25 cellular contexts compared by ENCODE assay signal in genomic region chr2:5759949-5760348, GRCh38.
DNase-seq lines count a peak whose midpoint lies in the region; FAIRE-seq and TF ChIP-seq lines count a peak whose summit lies in the region.
"Had no signal": no experiment of that assay in that cellular context is flagged by ENCODE, and none has a peak within 500 bp of the region (broad histone marks: within the 10 kb centered on the region; RNA-seq: fewer than 3 reads in every experiment).

No MANE protein-coding gene starts in this region.

- H3K36me3 Mint-ChIP-seq in type B pancreatic cell: no peaks in the 10 kb centered on the region
- H3K36me3 Mint-ChIP-seq: CD8-positive, alpha-beta T cell had no signal

- H3K9ac ChIP-seq in H1 (replicated peaks in 1 of 4; ENCODE audit: extremely low read depth in 1 of 4, low read depth in 3 of 4, low read length in 3 of 4): no peak overlapping the region
- H3K9ac ChIP-seq: BLaER1 treated with 17β-estradiol and CSF1 and Interleukin-3, amounts not matched to agents 10 nM and 100 nM had no signal

- FAIRE-seq in H1 (lab: Jason Lieb, UNC): no peak
- FAIRE-seq: A549, GM12878, GM12892, GM18507, GM19239 had no signal

- H3K9me3 ChIP-seq in H1 (ENCODE audit: insufficient read depth in 2 of 2, low read depth in 1 of 2, low read length in 1 of 2): no peaks in the 10 kb centered on the region
- H3K9me3 ChIP-seq: A549; BLaER1 treated with 17β-estradiol and CSF1 and Interleukin-3, amounts not matched to agents 10 nM and 100 nM had no signal

- no peaks in the 10 kb centered on the region for H3K79me2 ChIP-seq in H1 (ENCODE audit: control insufficient read depth in 1 of 2, insufficient read depth in 2 of 2, low read length in 2 of 2)

- H2AK5ac ChIP-seq in H1 (ENCODE audit: low read depth, low read length): no peak overlapping the region

- no peak overlapping the region for H2BK12ac ChIP-seq in H1 (ENCODE audit: low read depth, low read length)

- H4K91ac ChIP-seq in H1 (replicated peaks; ENCODE audit: insufficient read length, low read length): no peak overlapping the region

- no peaks in the 10 kb centered on the region for H3K36me3 ChIP-seq in H1 (ENCODE audit: control insufficient read depth in 2 of 4, insufficient read depth in 4 of 4, low read length in 3 of 4)
- H3K36me3 ChIP-seq: BLaER1 treated with 17β-estradiol and CSF1 and Interleukin-3, amounts not matched to agents 10 nM and 100 nM had no signal

- H4K20me1 ChIP-seq in H1 (replicated peaks in 1 of 2; ENCODE audit: control insufficient read depth in 1 of 2, insufficient read depth in 2 of 2, low read length in 2 of 2): no peaks in the 10 kb centered on the region
- H4K20me1 ChIP-seq: BLaER1 treated with 17β-estradiol and CSF1 and Interleukin-3, amounts not matched to agents 10 nM and 100 nM had no signal

- H3K4me3 ChIP-seq in H1 (ENCODE audit: extremely low read depth in 1 of 4, insufficient read depth in 2 of 4, low read depth in 3 of 4, low read length in 4 of 4): no peak overlapping the region
- H3K4me3 ChIP-seq: A549; BLaER1 treated with 17β-estradiol and CSF1 and Interleukin-3, amounts not matched to agents 10 nM and 100 nM; GM12878 had no signal

- H3K79me1 ChIP-seq in H1 (ENCODE audit: low read depth, low read length): no peaks in the 10 kb centered on the region

- no peak overlapping the region for H3K27ac ChIP-seq in H1 (ENCODE audit: low read depth, low read length)
- H3K27ac ChIP-seq: 22Rv1; A549; BLaER1 treated with 17β-estradiol and CSF1 and Interleukin-3, amounts not matched to agents 10 nM and 100 nM; C4-2B had no signal

- TF ChIP-seq RAD21 in H1 (IDR thresholded peaks at IDR 0.05 in 1 of 2, conservative IDR thresholded peaks at IDR 0.05 in 1 of 2; ENCODE audit: low read depth in 2 of 2, low read length in 2 of 2): no peak

- no peak overlapping the region for H4K5ac ChIP-seq in H1 (ENCODE audit: insufficient read length, low read depth, low read length)

- no peak overlapping the region for H2BK20ac ChIP-seq in H1 (ENCODE audit: low read length)

- CTCF ChIA-PET in H1 (lab: Charles Lee; ENCODE audit: partially characterized antibody): interaction anchor here (0.9 kb wide), 2 partner anchors 15 to 33 kb away, joined by 3 read pairs; no protein-coding TSS in a partner anchor

- H3K14ac ChIP-seq in H1 (ENCODE audit: insufficient read length): no peak overlapping the region

- H3K4me3 Mint-ChIP-seq in type B pancreatic cell: no peak overlapping the region
- H3K4me3 Mint-ChIP-seq: B cell; CD4-positive, alpha-beta T cell; CD8-positive, alpha-beta T cell had no signal

- H3K4me2 ChIP-seq in H1 (ENCODE audit: insufficient read depth in 1 of 2, low read depth in 2 of 2, low read length in 2 of 2): no peak overlapping the region
- H3K4me2 ChIP-seq: A549 had no signal

- H2AFZ ChIP-seq in H1 (ENCODE audit: low read length): 0 out of 2 replicates have a peak overlapping the region, but pooled peaks have one; percentile 44

- peak overlapping the region; percentile 9 for H3K27ac Mint-ChIP-seq in type B pancreatic cell
- H3K27ac Mint-ChIP-seq: B cell; CD4-positive, alpha-beta T cell; CD8-positive, alpha-beta T cell had no signal

- H3K9me3 Mint-ChIP-seq in type B pancreatic cell: peaks cover 8% of the 10 kb centered on the region

- H2BK15ac ChIP-seq in H1 (ENCODE audit: low read length): no peak overlapping the region

- H3K4ac ChIP-seq in H1 (replicated peaks; ENCODE audit: insufficient read length, low read depth, low read length): no peak overlapping the region

- no peaks in the 10 kb centered on the region for H3K4me1 ChIP-seq in H1 (replicated peaks in 1 of 4; ENCODE audit: control insufficient read depth in 3 of 4, insufficient read depth in 4 of 4, low read length in 3 of 4)
- H3K4me1 ChIP-seq: A549 had no signal

- WGBS in H1 (ENCODE audit: extremely low coverage in 1 of 2, insufficient coverage in 1 of 2, insufficient read length in 1 of 2, insufficient replicate concordance in 2 of 2, low coverage in 1 of 2, low lambda C conversion rate in 2 of 2, missing lambda C conversion rate in 1 of 2), 2 experiments: 91% methylated on average over 3 of the region's 3 CpGs; no CpG with 5 or more reads in 1 of the 2 experiments

- H3K56ac ChIP-seq in H1 (replicated peaks; ENCODE audit: insufficient read length, low read depth, low read length): no peak overlapping the region

- H3K4me1 Mint-ChIP-seq in type B pancreatic cell (ENCODE audit: unreplicated experiment): peaks cover 27% of the 10 kb centered on the region
- H3K4me1 Mint-ChIP-seq: B cell had no signal

- no peak overlapping the region for H2BK120ac ChIP-seq in H1 (replicated peaks; ENCODE audit: low read depth, low read length)

- no peak overlapping the region for H3K23ac ChIP-seq in H1 (ENCODE audit: insufficient read length)

- no peak for TF ChIP-seq EP300 in H1 (IDR thresholded peaks at IDR 0.05; ENCODE audit: borderline replicate concordance in 1 of 2, low read depth in 2 of 2, low read length in 2 of 2)

- no peak for TF ChIP-seq CTCF in H1 (IDR thresholded peaks at IDR 0.05; ENCODE audit: control extremely low read depth in 1 of 3, insufficient read depth in 1 of 3, low read depth in 1 of 3, low read length in 3 of 3)
- TF ChIP-seq CTCF in type B pancreatic cell (conservative IDR thresholded peaks at IDR 0.05): no peak
- TF ChIP-seq CTCF in GM20000 (IDR thresholded peaks at IDR 0.05; ENCODE audit: extremely low read depth, missing control alignments): no peak

- H3K27me3 Mint-ChIP-seq in type B pancreatic cell: peaks cover 4% of the 10 kb centered on the region
- H3K27me3 Mint-ChIP-seq: B cell; CD4-positive, alpha-beta T cell had no signal

- TF ChIP-seq POLR2A in H1 (IDR thresholded peaks at IDR 0.05; ENCODE audit: control extremely low read depth in 1 of 2, low read depth in 2 of 2, low read length in 2 of 2): no peak

- no peak overlapping the region for H2BK5ac ChIP-seq in H1 (ENCODE audit: low read depth, low read length)

- POLR2A ChIA-PET in H1 (lab: Charles Lee; ENCODE audit: partially characterized antibody): no interaction called here

- H4K8ac ChIP-seq in H1 (ENCODE audit: extremely low read depth, insufficient read depth, low read length): no peak overlapping the region

- H3K27me3 ChIP-seq in H1 (replicated peaks in 1 of 4; ENCODE audit: control insufficient read depth in 3 of 4, extremely low read depth in 1 of 4, insufficient read depth in 3 of 4, low read length in 3 of 4): no peaks in the 10 kb centered on the region
- H3K27me3 ChIP-seq: BLaER1 treated with 17β-estradiol and CSF1 and Interleukin-3, amounts not matched to agents 10 nM and 100 nM had no signal

- H3K23me2 ChIP-seq in H1 (ENCODE audit: low read depth, low read length): no peaks in the 10 kb centered on the region

- DNase-seq in DMS53 (lab: John Stamatoyannopoulos, UW) (peak; percentile 12), DMS53 treated with DMSO at 0.1 percent for 48 hours (lab: John Stamatoyannopoulos, UW; ENCODE audit: unreplicated experiment) (no peak), H1 (ENCODE audit: low read depth in 1 of 2, low spot score in 2 of 2) (no peak), type B pancreatic cell (ENCODE audit: extremely low spot score, unreplicated experiment) (no peak), COR-L47 (lab: John Stamatoyannopoulos, UW) (no peak), NCI-H748 (lab: John Stamatoyannopoulos, UW; ENCODE audit: unreplicated experiment) (no peak), GM20000 (ENCODE audit: low spot score) (no peak)
- DNase-seq: AML-193; CD4-positive, alpha-beta T cell; CD8-positive, alpha-beta T cell; DMS 273 treated with DMSO at 0.1 percent for 48 hours; DMS153; DMS79; DND-41; EL; GDM1 had no signal

- H3K18ac ChIP-seq in H1 (ENCODE audit: extremely low read depth, low read length): no peak overlapping the region

TF ChIP-seq in H1, 55 proteins besides CTCF, POLR2A, EP300 and RAD21:
- TF ChIP-seq ASH2L (IDR thresholded peaks at IDR 0.05; ENCODE audit: low read length) (no peak), GABPA (IDR thresholded peaks at IDR 0.05; ENCODE audit: borderline replicate concordance, insufficient read depth, low read length) (no peak), RXRA (IDR thresholded peaks at IDR 0.05; ENCODE audit: insufficient read depth, low read depth, low read length) (no peak), CTBP2 (IDR thresholded peaks at IDR 0.05; ENCODE audit: borderline replicate concordance, insufficient read depth, insufficient read length, low read length) (no peak), PHF8 (conservative IDR thresholded peaks at IDR 0.05; ENCODE audit: low read depth, low read length) (no peak), CHD1 (IDR thresholded peaks at IDR 0.05; ENCODE audit: low read depth, low read length) (no peak), ZNF274 (IDR thresholded peaks at IDR 0.05; ENCODE audit: borderline replicate concordance, extremely low read depth, low read length) (no peak), RNF2 (IDR thresholded peaks at IDR 0.05; ENCODE audit: borderline replicate concordance, low read depth, low read length, missing control alignments, poor library complexity, severe bottlenecking) (no peak)
TF ChIP-seq in H1: peak in this region for 0.
